Comparison of ENCODE assay signal across 1 cellular context in the genomic region with DNA sequence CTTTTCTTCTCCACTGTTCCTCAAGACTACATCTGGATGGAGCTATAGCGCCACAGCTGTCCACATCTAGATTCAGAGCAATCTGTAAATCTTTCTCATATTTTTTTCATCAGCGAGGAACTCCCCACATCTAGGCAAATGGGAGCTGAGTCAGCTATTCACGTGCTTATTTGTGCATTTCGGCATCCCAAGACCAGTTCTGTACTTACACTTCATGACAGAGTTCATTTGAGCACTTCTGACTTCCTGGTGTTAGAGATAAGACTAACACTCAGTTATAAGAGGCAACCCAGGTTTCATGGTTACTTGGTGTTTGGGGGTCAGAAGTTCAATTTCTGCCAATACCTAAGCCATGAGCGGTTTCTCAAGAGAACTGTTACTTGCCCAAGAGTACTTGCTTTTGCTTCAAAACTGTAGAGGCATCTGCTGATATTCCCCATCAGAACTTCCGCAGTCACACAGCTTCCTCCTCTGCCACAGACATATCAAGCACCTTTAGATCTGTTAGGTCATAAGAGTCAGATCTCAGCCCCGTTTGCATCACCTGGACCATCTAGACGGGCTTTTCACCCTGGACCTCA.
TF ChIP-seq lines count a peak whose summit lies in the region.

No MANE protein-coding gene starts in this region.

TF ChIP-seq in HepG2, 621 proteins besides CTCF, POLR2A, EP300 and RAD21 (continued from another document):
- no peak for TF ChIP-seq SUZ12 (IDR thresholded peaks at IDR 0.05; ENCODE audit: low read depth, low read length)
